ENCODE assay signal across 31 cellular contexts in genomic region chr18:13934058-13934457, GRCh38. TPM values are rescaled to one million over a fixed set of nuclear protein-coding genes. Genes with fewer than 3 reads are reported as not detected.
DNase-seq lines count a peak whose midpoint lies in the region; ATAC-seq, FAIRE-seq and TF ChIP-seq lines count a peak whose summit lies in the region.
"Had no signal": no experiment of that assay in that cellular context is flagged by ENCODE, and none has a peak within 500 bp of the region (broad histone marks: within the 10 kb centered on the region; RNA-seq: fewer than 3 reads in every experiment).

No MANE protein-coding gene starts in this region.

- H3K4me1 Mint-ChIP-seq in activated naive CD8-positive, alpha-beta T cell treated with anti-CD3 and anti-CD28 coated beads, Interleukin-2, amount 10 ng/mL, durations not matched to agents 7 days and 5 days, result no peaks in the 10 kb centered on the region
- peaks cover 6% of the 10 kb centered on the region for H3K4me1 Mint-ChIP-seq in activated naive CD8-positive, alpha-beta T cell treated with anti-CD3 and anti-CD28 coated beads for 36 hours
- H3K4me1 Mint-ChIP-seq in type B pancreatic cell (ENCODE audit: unreplicated experiment), result no peaks in the 10 kb centered on the region
- H3K4me1 Mint-ChIP-seq: CD14-positive monocyte; CD4-positive, alpha-beta memory T cell; CD8-positive, alpha-beta memory T cell had no signal

- no peak for TF ChIP-seq RAD21 in HepG2 (CRISPR knock-in tag; IDR thresholded peaks at IDR 0.05)

- POLR2A ChIA-PET in activated naive CD8-positive, alpha-beta T cell treated with anti-CD3 and anti-CD28 coated beads, Interleukin-2, amount 10 ng/mL, durations not matched to agents 7 days and 5 days (lab: Charles Lee), result no interaction called here
- POLR2A ChIA-PET in HepG2 (lab: Yijun Ruan, JAX), result no interaction called here

- no peaks in the 10 kb centered on the region for H3K27me3 Mint-ChIP-seq in activated naive CD8-positive, alpha-beta T cell treated with anti-CD3 and anti-CD28 coated beads, Interleukin-2, amount 10 ng/mL, durations not matched to agents 7 days and 5 days
- no peaks in the 10 kb centered on the region for H3K27me3 Mint-ChIP-seq in activated naive CD8-positive, alpha-beta T cell treated with anti-CD3 and anti-CD28 coated beads for 36 hours
- H3K27me3 Mint-ChIP-seq in type B pancreatic cell, result no peaks in the 10 kb centered on the region
- H3K27me3 Mint-ChIP-seq: CD4-positive, alpha-beta memory T cell had no signal

- 0 out of 4 replicates have a peak, but pooled peaks of 1 of the 2 experiments have one; percentile 37 for TF ChIP-seq EP300 in HepG2 (IDR thresholded peaks at IDR 0.05; ENCODE audit: low read depth in 2 of 2, low read length in 2 of 2)
- TF ChIP-seq EP300 in HepG2 (CRISPR knock-in tag; IDR thresholded peaks at IDR 0.05; ENCODE audit: borderline replicate concordance), result no peak

- H3K4me1 ChIP-seq in HepG2 (ENCODE audit: insufficient read depth, low read length), result peaks cover 15% of the 10 kb centered on the region
- H3K4me1 ChIP-seq: BE2C had no signal

- no peaks in the 10 kb centered on the region for H3K79me2 ChIP-seq in HepG2 (ENCODE audit: insufficient read depth, low read length)

- H4K20me1 ChIP-seq in HepG2 (ENCODE audit: insufficient read depth, low read length), result no peaks in the 10 kb centered on the region
- H4K20me1 ChIP-seq: BLaER1 had no signal

- H3K4me3 ChIP-seq in HepG2 (replicated peaks in 1 of 3; ENCODE audit: insufficient read depth in 1 of 3, low read depth in 2 of 3, low read length in 3 of 3), result no peak overlapping the region
- H3K4me3 ChIP-seq: BLaER1, GM12878 had no signal

- H3K36me3 Mint-ChIP-seq in activated naive CD8-positive, alpha-beta T cell treated with anti-CD3 and anti-CD28 coated beads, Interleukin-2, amount 10 ng/mL, durations not matched to agents 7 days and 5 days, result no peaks in the 10 kb centered on the region
- H3K36me3 Mint-ChIP-seq in activated naive CD8-positive, alpha-beta T cell treated with anti-CD3 and anti-CD28 coated beads for 36 hours, result no peaks in the 10 kb centered on the region
- no peaks in the 10 kb centered on the region for H3K36me3 Mint-ChIP-seq in type B pancreatic cell
- H3K36me3 Mint-ChIP-seq: CD14-positive monocyte; CD4-positive, alpha-beta memory T cell; CD4-positive, CD25-positive, alpha-beta regulatory T cell; CD8-positive, alpha-beta memory T cell had no signal

- H3K4me2 ChIP-seq in HepG2 (ENCODE audit: low read depth, low read length), result no peak overlapping the region
- H3K4me2 ChIP-seq: BLaER1 had no signal

- no peak for TF ChIP-seq CTCF in HepG2 (CRISPR knock-in tag; IDR thresholded peaks at IDR 0.05)
- no peak for TF ChIP-seq CTCF in type B pancreatic cell (conservative IDR thresholded peaks at IDR 0.05)

- CTCF ChIA-PET in HepG2 (lab: Yijun Ruan, JAX; ENCODE audit: low intra/inter-chr PET ratio, low total read pairs), result no interaction called here

- TF ChIP-seq POLR2A in HepG2 (IDR thresholded peaks at IDR 0.05; ENCODE audit: insufficient read depth in 1 of 2, low read depth in 2 of 2, low read length in 2 of 2), result no peak

- no peak for FAIRE-seq in HepG2 (lab: Jason Lieb, UNC)
- peak; percentile 66 for FAIRE-seq in urothelium cell line (lab: Jason Lieb, UNC)
- FAIRE-seq: A204.1, GM12878, GM12892, GM18507 had no signal

- 0% methylated on average over 2 of the region's 3 CpGs for WGBS in HepG2 (ENCODE audit: low lambda C conversion rate)

- no peaks in the 10 kb centered on the region for H3K36me3 ChIP-seq in HepG2 (replicated peaks in 1 of 2; ENCODE audit: control insufficient read depth in 1 of 2, insufficient read depth in 2 of 2, low read length in 2 of 2)
- H3K36me3 ChIP-seq: BE2C, BLaER1 had no signal

- H3K9me3 ChIP-seq in HepG2 (ENCODE audit: low read length), result no peaks in the 10 kb centered on the region
- H3K9me3 ChIP-seq: BE2C had no signal

- H2AFZ ChIP-seq in HepG2 (ENCODE audit: low read length), result no peak overlapping the region

- ATAC-seq in activated naive CD8-positive, alpha-beta T cell treated with anti-CD3 and anti-CD28 coated beads, Interleukin-2, amount 10 ng/mL, durations not matched to agents 7 days and 5 days (ENCODE audit: low read depth), result no peak
- ATAC-seq in HepG2 (peak; percentile 72), HG03025 (IDR thresholded peaks at IDR 0.05; ENCODE audit: low FRiP score, unreplicated experiment) (no peak)

- in situ Hi-C loops in HepG2 (cut with HindIII; ENCODE audit: extremely low pct_ligation_motif_present, low pct_unique_long_range_greater_than_20kb), result no loop called here

- H3K9ac ChIP-seq in HepG2 (ENCODE audit: insufficient read depth, low read depth, low read length), result no peak overlapping the region
- H3K9ac ChIP-seq: BLaER1 had no signal

- DNase-seq in activated naive CD8-positive, alpha-beta T cell treated with anti-CD3 and anti-CD28 coated beads, Interleukin-2, amount 10 ng/mL, durations not matched to agents 7 days and 5 days, result no peak
- no peak for DNase-seq in activated naive CD8-positive, alpha-beta T cell treated with anti-CD3 and anti-CD28 coated beads for 36 hours
- DNase-seq in HepG2 (ENCODE audit: low spot score) (peak; percentile 34), urothelium cell line (ENCODE audit: low spot score) (no peak), type B pancreatic cell (ENCODE audit: extremely low spot score, unreplicated experiment) (no peak)
- DNase-seq: 8988T; ACHN; BE2C; C1 segment of cervical spinal cord; CD4-positive, alpha-beta memory T cell; CD4-positive, CD25-positive, alpha-beta regulatory T cell; CD8-positive, alpha-beta memory T cell; COR-L47; DMS 273 treated with DMSO at 0.1 percent for 48 hours; DMS153; DMS53; DMS79; DND-41; EL; GDM1 had no signal

- BruUV-seq in HepG2 (replicated peaks; lab: Mats Ljungman, UMichigan), result no TSS peak

- no peaks in the 10 kb centered on the region for H3K9me3 Mint-ChIP-seq in activated naive CD8-positive, alpha-beta T cell treated with anti-CD3 and anti-CD28 coated beads, Interleukin-2, amount 10 ng/mL, durations not matched to agents 7 days and 5 days
- H3K9me3 Mint-ChIP-seq in activated naive CD8-positive, alpha-beta T cell treated with anti-CD3 and anti-CD28 coated beads for 36 hours, result peaks cover 6% of the 10 kb centered on the region
- no peaks in the 10 kb centered on the region for H3K9me3 Mint-ChIP-seq in type B pancreatic cell

- no peaks in the 10 kb centered on the region for H3K27me3 ChIP-seq in HepG2 (ENCODE audit: control insufficient read depth in 1 of 2, insufficient read depth in 2 of 2, low read length in 2 of 2)
- H3K27me3 ChIP-seq: BE2C, BLaER1 had no signal

- intact Hi-C loops in HepG2 (cut with micrococcal nuclease; ENCODE audit: unreplicated experiment), result no loop called here

- no peak overlapping the region for H3K4me3 Mint-ChIP-seq in activated naive CD8-positive, alpha-beta T cell treated with anti-CD3 and anti-CD28 coated beads, Interleukin-2, amount 10 ng/mL, durations not matched to agents 7 days and 5 days
- H3K4me3 Mint-ChIP-seq in activated naive CD8-positive, alpha-beta T cell treated with anti-CD3 and anti-CD28 coated beads for 36 hours, result no peak overlapping the region
- no peak overlapping the region for H3K4me3 Mint-ChIP-seq in type B pancreatic cell
- H3K4me3 Mint-ChIP-seq: CD14-positive monocyte; CD4-positive, alpha-beta memory T cell; CD4-positive, CD25-positive, alpha-beta regulatory T cell; CD8-positive, alpha-beta memory T cell had no signal

- H3K27ac ChIP-seq in HepG2 (ENCODE audit: extremely low read length, insufficient read depth, low read length), result no peak overlapping the region
- H3K27ac ChIP-seq: BLaER1 had no signal

- peak overlapping the region; percentile 28 for H3K27ac Mint-ChIP-seq in activated naive CD8-positive, alpha-beta T cell treated with anti-CD3 and anti-CD28 coated beads, Interleukin-2, amount 10 ng/mL, durations not matched to agents 7 days and 5 days
- H3K27ac Mint-ChIP-seq in activated naive CD8-positive, alpha-beta T cell treated with anti-CD3 and anti-CD28 coated beads for 36 hours, result no peak overlapping the region
- no peak overlapping the region for H3K27ac Mint-ChIP-seq in type B pancreatic cell
- H3K27ac Mint-ChIP-seq: CD14-positive monocyte; CD4-positive, alpha-beta memory T cell; CD4-positive, CD25-positive, alpha-beta regulatory T cell; CD8-positive, alpha-beta memory T cell had no signal

TF ChIP-seq in HepG2, 621 proteins besides CTCF, POLR2A, EP300 and RAD21 (continues in another document):
- TF ChIP-seq ZNF329 (CRISPR knock-in tag; IDR thresholded peaks at IDR 0.05; ENCODE audit: low read depth) (no peak), HNF4G (IDR thresholded peaks at IDR 0.05; ENCODE audit: borderline replicate concordance, low read depth, low read length) (peak; percentile 65), HNF4G (CRISPR knock-in tag; IDR thresholded peaks at IDR 0.05; ENCODE audit: borderline replicate concordance, low read depth) (no peak), POLR2G (IDR thresholded peaks at IDR 0.05; ENCODE audit: low read depth, low read length) (no peak), XRCC5 (optimal IDR thresholded peaks at IDR 0.05; ENCODE audit: low read length) (no peak)

RNA-seq across cellular contexts. Expression of gene MC2R, which starts 18.7 kb away (rescaled TPM):
- total RNA-seq in activated naive CD8-positive, alpha-beta T cell treated with anti-CD3 and anti-CD28 coated beads, Interleukin-2, amount 10 ng/mL, durations not matched to agents 7 days and 5 days, result not detected
- total RNA-seq in activated naive CD8-positive, alpha-beta T cell treated with anti-CD3 and anti-CD28 coated beads for 36 hours, result not detected
- total RNA-seq in HepG2 (2016; rRNA removed; fragmentation: Illumina TruSeq; extraction: Trizol) (not detected in 2 replicates), type B pancreatic cell (ENCODE audit: low replicate concordance) (not detected in 2 replicates)
- total RNA-seq in HepG2 (2016; cell fraction: cytosol; rRNA removed; fragmentation: Illumina TruSeq; extraction: Trizol; ENCODE audit: low read depth), result not detected in 2 replicates
- not detected in 2 replicates for total RNA-seq in HepG2 (2016; cell fraction: insoluble cytoplasmic fraction; rRNA removed; fragmentation: Illumina TruSeq; extraction: Trizol)
- total RNA-seq in HepG2 (2016; cell fraction: membrane; rRNA removed; fragmentation: Illumina TruSeq; extraction: Trizol), result not detected in 2 replicates
- not detected in 2 replicates for total RNA-seq in HepG2 (2016; cell fraction: nucleus; rRNA removed; fragmentation: Illumina TruSeq; extraction: Trizol)
- polyA plus RNA-seq in HepG2 (2011; rRNA removed), result not detected in 2 replicates
- not detected in 2 replicates for polyA plus RNA-seq in HepG2 (2011; cell fraction: cytosol; rRNA removed)
- not detected in 2 replicates for polyA plus RNA-seq in HepG2 (2011; cell fraction: nucleus; rRNA removed)
- not detected in 2 replicates for polyA plus RNA-seq in HepG2 (2012)
- polyA plus RNA-seq in HepG2 (2016; cell fraction: cytosol; fragmentation: Illumina TruSeq; extraction: Trizol; ENCODE audit: low read depth), result not detected in 2 replicates
- not detected in 2 replicates for polyA plus RNA-seq in HepG2 (2016; cell fraction: insoluble cytoplasmic fraction; fragmentation: Illumina TruSeq; extraction: Trizol; ENCODE audit: low read depth)
- not detected in 2 replicates for polyA plus RNA-seq in HepG2 (2016; cell fraction: membrane; fragmentation: Illumina TruSeq; extraction: Trizol; ENCODE audit: low read depth)
- polyA plus RNA-seq in HepG2 (2016; cell fraction: nucleus; fragmentation: Illumina TruSeq; extraction: Trizol; ENCODE audit: insufficient read depth, low read depth), result not detected in 2 replicates
- not detected in 2 replicates for polyA minus RNA-seq in HepG2 (2011; rRNA and poly(A)+ RNA removed; ENCODE audit: low replicate concordance)
- polyA minus RNA-seq in HepG2 (2011; cell fraction: cytosol; rRNA and poly(A)+ RNA removed), result not detected in 2 replicates
- not detected in 2 replicates for polyA minus RNA-seq in HepG2 (2011; cell fraction: nucleus; rRNA and poly(A)+ RNA removed)
- total RNA-seq: A673; CD4-positive, alpha-beta memory T cell; CD4-positive, CD25-positive, alpha-beta regulatory T cell; CD8-positive, alpha-beta memory T cell; Daoy; G401 had no signal
- polyA plus RNA-seq: AG04450; CD14-positive monocyte; CD4-positive, alpha-beta memory T cell; CD4-positive, CD25-positive, alpha-beta regulatory T cell; CD8-positive, alpha-beta memory T cell; GM12878 had no signal
